10 cellular contexts compared by ENCODE assay signal in genomic region chr19:54138777-54139256, GRCh38. TPM values are rescaled to one million over a fixed set of nuclear protein-coding genes. Genes with fewer than 3 reads are reported as not detected.
A peak's percentile ranks its signal among the peaks of the same experiment; 100 is the strongest.
DNase-seq lines count a peak whose midpoint lies in the region; ATAC-seq and TF ChIP-seq lines count a peak whose summit lies in the region.
"Had no signal": no experiment of that assay in that cellular context is flagged by ENCODE, and none has a peak within 500 bp of the region (broad histone marks: within the 10 kb centered on the region; RNA-seq: fewer than 3 reads in every experiment).

No MANE protein-coding gene starts in this region.

- DNase-seq in activated T-cell treated with anti-CD3 and anti-CD28 coated beads, Interleukin-2, amount 50 U/mL, for 4 hours = no peak
- no peak for DNase-seq in activated T-cell treated with anti-CD3 and anti-CD28 coated beads, Interleukin-2, amount 50 U/mL, for 1 hour
- DNase-seq in ascending aorta (ENCODE audit: low spot score in 2 of 2) (no peak), lower lobe of right lung (no peak), thyroid gland (no peak), SK-N-DZ (ENCODE audit: low spot score) (no peak)
- DNase-seq: DMS 273 treated with DMSO at 0.1 percent for 48 hours had no signal

- H3K36me3 ChIP-seq in ascending aorta = peaks cover 11 to 16% of the 10 kb centered on the region in 2 donors
- H3K36me3 ChIP-seq in lower lobe of right lung = peaks cover 32% of the 10 kb centered on the region
- H3K36me3 ChIP-seq in thyroid gland = peaks cover 12 to 14% of the 10 kb centered on the region in 2 donors

- intact Hi-C loops in ascending aorta (cut with DNase I) (no loop called here), lower lobe of right lung (cut with DNase I) (no loop called here), thyroid gland (cut with DNase I) (no loop called here)

- H3K4me3 ChIP-seq in ascending aorta = peak overlapping the region; percentile 95 to 98
- peak overlapping the region; percentile 94 for H3K4me3 ChIP-seq in lower lobe of right lung
- peak overlapping the region in 2 of 3 donors; percentile 97 to 100 for H3K4me3 ChIP-seq in thyroid gland (replicated peaks in 1 of 3)

- no peaks in the 10 kb centered on the region for H3K9me3 Mint-ChIP-seq in activated T-cell treated with anti-CD3 and anti-CD28 coated beads, Interleukin-2, amount 50 U/mL, for 4 hours

- H3K27ac ChIP-seq in ascending aorta (peak overlapping the region; percentile 96 to 98), lower lobe of right lung (no peak overlapping the region), thyroid gland (no peak overlapping the region)

- H3K9me3 ChIP-seq in ascending aorta (no peaks in the 10 kb centered on the region), lower lobe of right lung (no peaks in the 10 kb centered on the region), thyroid gland (no peaks in the 10 kb centered on the region)

- H3K27me3 Mint-ChIP-seq in activated T-cell treated with anti-CD3 and anti-CD28 coated beads, Interleukin-2, amount 50 U/mL, for 4 hours (ENCODE audit: low read depth) = no peaks in the 10 kb centered on the region

- TF ChIP-seq POLR2A in thyroid gland (IDR thresholded peaks at IDR 0.05) = no peak

- H3K4me1 ChIP-seq in ascending aorta = peaks cover 0 to 15% of the 10 kb centered on the region in 2 donors
- peaks cover 47% of the 10 kb centered on the region for H3K4me1 ChIP-seq in lower lobe of right lung
- peaks cover 26 to 41% of the 10 kb centered on the region in 2 donors for H3K4me1 ChIP-seq in thyroid gland

- H3K4me3 Mint-ChIP-seq in activated T-cell treated with anti-CD3 and anti-CD28 coated beads, Interleukin-2, amount 50 U/mL, for 4 hours = peak overlapping the region; percentile 96

- no peak for ATAC-seq in activated T-cell treated with anti-CD3 and anti-CD28 coated beads, Interleukin-2, amount 50 U/mL, for 4 hours
- ATAC-seq in lower lobe of right lung = no peak
- ATAC-seq in HG03045 (IDR thresholded peaks at IDR 0.05; ENCODE audit: unreplicated experiment) = no peak
- ATAC-seq in GM21526 (IDR thresholded peaks at IDR 0.05; ENCODE audit: low FRiP score, unreplicated experiment) = no peak

- TF ChIP-seq CTCF in ascending aorta (IDR thresholded peaks at IDR 0.05) = no peak
- no peak for TF ChIP-seq CTCF in lower lobe of right lung (IDR thresholded peaks at IDR 0.05)
- TF ChIP-seq CTCF in thyroid gland (IDR thresholded peaks at IDR 0.05) = no peak

- peaks cover 43% of the 10 kb centered on the region for H3K4me1 Mint-ChIP-seq in activated T-cell treated with anti-CD3 and anti-CD28 coated beads, Interleukin-2, amount 50 U/mL, for 4 hours (ENCODE audit: low read depth)

- 41 to 71% methylated on average over 4 to 14 of the region's 15 CpGs for WGBS in thyroid gland, 2 donors

- H3K36me3 Mint-ChIP-seq in activated T-cell treated with anti-CD3 and anti-CD28 coated beads, Interleukin-2, amount 50 U/mL, for 4 hours (ENCODE audit: insufficient read depth) = peaks cover 19% of the 10 kb centered on the region

- H3K27me3 ChIP-seq in ascending aorta (no peaks in the 10 kb centered on the region), lower lobe of right lung (ENCODE audit: low read depth) (no peaks in the 10 kb centered on the region), thyroid gland (no peaks in the 10 kb centered on the region)

RNA-seq across cellular contexts. Expression of gene CNOT3, which starts 1.3 kb away (rescaled TPM):
- total RNA-seq in activated T-cell treated with anti-CD3 and anti-CD28 coated beads, Interleukin-2, amount 50 U/mL, for 4 hours = 100 to 1,000 TPM in 2 of 3 donors, 10 to 100 TPM in 1; 90.8 to 102 (median 100) TPM
- total RNA-seq in ascending aorta = 69.1 TPM
- total RNA-seq in lower lobe of right lung = 44.6 TPM
- total RNA-seq in thyroid gland = 10 to 100 TPM; 22.4 to 30.3 (median 29.8) TPM
- polyA plus RNA-seq in SK-N-DZ (2014; cell fraction: cytosol; rRNA removed) = 7.1 and 7.9 TPM in 2 replicates
- 6.6 and 21.2 TPM in 2 replicates for polyA plus RNA-seq in SK-N-DZ (2014; cell fraction: nucleus; rRNA removed)

RNA-seq across cellular contexts. Expression of gene LENG1, which starts 20.7 kb away (rescaled TPM):
- 1 to 10 TPM; 5.6 to 9.7 (median 9.2) TPM for total RNA-seq in activated T-cell treated with anti-CD3 and anti-CD28 coated beads, Interleukin-2, amount 50 U/mL, for 4 hours
- total RNA-seq in ascending aorta (2.7 TPM), lower lobe of right lung (8.0 TPM), thyroid gland (10 to 100 TPM in 1 of 4 donors, 1 to 10 TPM in 3; 6.3 to 14.5 (median 8.2) TPM)
- polyA plus RNA-seq in SK-N-DZ (2014; cell fraction: cytosol; rRNA removed) = 2.7 and 4.3 TPM in 2 replicates
- 2.5 and 7.3 TPM in 2 replicates for polyA plus RNA-seq in SK-N-DZ (2014; cell fraction: nucleus; rRNA removed)

RNA-seq across cellular contexts. Expression of gene PRPF31, which starts 23.3 kb away (rescaled TPM):
- 100 to 1,000 TPM; 154 to 180 (median 161) TPM for total RNA-seq in activated T-cell treated with anti-CD3 and anti-CD28 coated beads, Interleukin-2, amount 50 U/mL, for 4 hours
- total RNA-seq in ascending aorta (84.1 TPM), lower lobe of right lung (43.5 TPM), thyroid gland (10 to 100 TPM; 53.6 to 66.7 (median 57.1) TPM)
- 52.1 and 68.2 TPM in 2 replicates for polyA plus RNA-seq in SK-N-DZ (2014; cell fraction: cytosol; rRNA removed)
- polyA plus RNA-seq in SK-N-DZ (2014; cell fraction: nucleus; rRNA removed) = 74.3 and 84.2 TPM in 2 replicates

RNA-seq across cellular contexts. Expression of gene TFPT, which starts 23.4 kb away (rescaled TPM):
- total RNA-seq in activated T-cell treated with anti-CD3 and anti-CD28 coated beads, Interleukin-2, amount 50 U/mL, for 4 hours = 10 to 100 TPM; 32.1 to 33.8 (median 33.0) TPM
- total RNA-seq in ascending aorta = 10.6 TPM
- total RNA-seq in lower lobe of right lung = 22.1 TPM
- 10 to 100 TPM in 3 of 4 donors, 1 to 10 TPM in 1; 7.7 to 17.9 (median 13.5) TPM for total RNA-seq in thyroid gland
- polyA plus RNA-seq in SK-N-DZ (2014; cell fraction: cytosol; rRNA removed) = 6.9 and 9.3 TPM in 2 replicates
- polyA plus RNA-seq in SK-N-DZ (2014; cell fraction: nucleus; rRNA removed) = 4.1 and 6.0 TPM in 2 replicates

RNA-seq across cellular contexts. Expression of gene TMC4, which starts 34.1 kb away (rescaled TPM):
- total RNA-seq in activated T-cell treated with anti-CD3 and anti-CD28 coated beads, Interleukin-2, amount 50 U/mL, for 4 hours = under 1 TPM; 0.63 to 0.98 (median 0.79) TPM
- total RNA-seq in ascending aorta = 7.1 TPM
- 57.6 TPM for total RNA-seq in lower lobe of right lung
- total RNA-seq in thyroid gland = 10 to 100 TPM; 42.6 to 91.7 (median 68.5) TPM
- not detected in 2 replicates for polyA plus RNA-seq in SK-N-DZ (2014; cell fraction: cytosol; rRNA removed)
- not detected in 2 replicates for polyA plus RNA-seq in SK-N-DZ (2014; cell fraction: nucleus; rRNA removed)
- total RNA-seq: SK-MEL-5 had no signal

Comparison
In these comparisons a context has a peak if more than half of its experiments do, and no peak if none do; other contexts are left out.
1. H3K27ac ChIP-seq: peak in ascending aorta (2 of 2); none in lower lobe of right lung (single experiment) and thyroid gland (0 of 3).
2. Peak in every context shown above with its lines, with median percentiles within 50 percentile points of each other: H3K4me3 ChIP-seq.